In the genomic region with DNA sequence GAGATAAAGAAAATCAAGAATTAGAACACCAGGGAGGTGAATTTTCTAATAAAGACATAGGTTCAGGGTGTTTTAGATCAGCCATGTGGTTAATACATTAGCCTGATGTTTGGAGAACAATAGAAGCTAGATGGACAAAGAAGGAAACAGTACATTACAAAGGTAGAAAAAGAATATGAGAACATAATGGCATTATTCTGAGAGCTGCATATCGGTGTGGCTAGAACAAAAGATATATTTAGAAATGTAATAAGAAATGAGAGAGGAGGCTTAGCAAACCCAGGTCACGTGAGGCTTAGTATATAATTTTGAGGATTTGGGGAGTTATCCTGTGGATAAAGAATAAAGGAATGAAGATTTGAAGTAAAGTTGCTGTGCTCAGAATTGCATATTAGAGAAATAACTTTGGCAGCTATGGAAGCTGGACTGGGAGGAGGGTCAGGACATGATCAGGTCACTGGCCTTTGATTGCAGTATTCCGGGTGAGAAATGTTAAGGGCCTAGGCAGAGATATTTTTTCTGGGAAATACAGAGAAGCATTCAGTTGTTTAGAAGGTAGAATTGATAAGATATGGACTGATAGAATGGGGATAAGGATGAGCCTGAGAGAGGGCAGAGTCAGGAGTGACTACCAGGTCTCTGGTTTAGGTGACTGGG, we compare ENCODE assay signal across 8 cellular contexts.
DNase-seq lines count a peak whose midpoint lies in the region; ATAC-seq and TF ChIP-seq lines count a peak whose summit lies in the region.
"Not testable (repeated sequence)": the region's sequence is repeated elsewhere in the genome, so short reads cannot be mapped to it uniquely, and the experiment has no call there.

No MANE protein-coding gene starts in this region.

- H3K9me3 Mint-ChIP-seq in activated T-helper 17 cell treated with anti-CD3 and anti-CD28 coated beads, Interleukin-2, amount 50 U/mL, for 72 hours, result not testable (repeated sequence)

- H3K27ac Mint-ChIP-seq in activated T-helper 17 cell treated with anti-CD3 and anti-CD28 coated beads, Interleukin-2, amount 50 U/mL, for 72 hours, result peak overlapping the region; percentile 66

- H3K9ac ChIP-seq in duodenal mucosa (ENCODE audit: low read depth in 1 of 2, low read length in 2 of 2); rectal smooth muscle tissue (ENCODE audit: low read length): not testable (repeated sequence)

- H3K4me3 ChIP-seq in HAP-1; duodenal mucosa (ENCODE audit: low read depth in 1 of 2, low read length in 2 of 2); right atrium auricular region; upper lobe of right lung: not testable (repeated sequence)
- H3K4me3 ChIP-seq in muscle layer of duodenum (ENCODE audit: low read depth in 1 of 2, low read length in 2 of 2), result peak overlapping the region in 1 of 2 donors; percentile 41
- peak overlapping the region; percentile 36 for H3K4me3 ChIP-seq in rectal smooth muscle tissue (ENCODE audit: low read length)
- peak overlapping the region in 1 of 4 donors; percentile 46 for H3K4me3 ChIP-seq in stomach

- not testable (repeated sequence) for ATAC-seq in activated T-helper 17 cell treated with anti-CD3 and anti-CD28 coated beads, Interleukin-2, amount 50 U/mL, for 72 hours (replicated peaks); upper lobe of right lung

- H3K4me3 Mint-ChIP-seq in activated T-helper 17 cell treated with anti-CD3 and anti-CD28 coated beads, Interleukin-2, amount 50 U/mL, for 72 hours, result not testable (repeated sequence)

- peak; percentile 25 to 58 for DNase-seq in HAP-1 (ENCODE audit: low spot score in 2 of 2)
- DNase-seq in right atrium auricular region (ENCODE audit: low spot score); stomach; upper lobe of right lung: not testable (repeated sequence)

- WGBS in stomach, 5 donors, result 56 to 89% (median 78%) methylated on average over 3 of the region's 3 CpGs

- not testable (repeated sequence) for TF ChIP-seq CTCF in right atrium auricular region (IDR thresholded peaks at IDR 0.05); stomach (IDR thresholded peaks at IDR 0.05); upper lobe of right lung (IDR thresholded peaks at IDR 0.05)

- H3K27ac ChIP-seq in duodenal mucosa (ENCODE audit: low read depth, low read length) (peak overlapping the region; percentile 18), right atrium auricular region (peak overlapping the region; percentile 56 to 83), muscle layer of duodenum (ENCODE audit: low read length) (peak overlapping the region; percentile 67), rectal smooth muscle tissue (ENCODE audit: low read depth, low read length) (peak overlapping the region; percentile 86), stomach (peak overlapping the region in 4 of 5 donors; percentile 61 to 88 (median 82)), upper lobe of right lung (peak overlapping the region; percentile 13)

- not testable (repeated sequence) for H3K9me3 ChIP-seq in HAP-1; duodenal mucosa (ENCODE audit: control insufficient read depth in 1 of 2, low read length in 2 of 2); right atrium auricular region; muscle layer of duodenum (ENCODE audit: control insufficient read depth in 1 of 2, low read length in 2 of 2); stomach; upper lobe of right lung

- not testable (repeated sequence) for TF ChIP-seq POLR2A in stomach (IDR thresholded peaks at IDR 0.05)

- in situ Hi-C loops in HAP-1 (cut with MboI; ENCODE audit: low sequenced_read_pairs), result not testable (repeated sequence)

- H3K4me1 ChIP-seq in HAP-1 (peaks cover 18% of the 10 kb centered on the region), right atrium auricular region (peaks cover 0 to 75% of the 10 kb centered on the region in 2 donors), stomach (peaks cover 0 to 42% (median 11%) of the 10 kb centered on the region in 4 donors)
- H3K4me1 ChIP-seq in duodenal mucosa (ENCODE audit: control insufficient read depth in 1 of 2, insufficient read depth in 2 of 2, low read length in 2 of 2); muscle layer of duodenum (ENCODE audit: control insufficient read depth in 1 of 2, insufficient read depth in 2 of 2, low read length in 2 of 2); rectal smooth muscle tissue (ENCODE audit: control insufficient read depth, insufficient read depth, low read length); upper lobe of right lung: not testable (repeated sequence)

- H3K4me1 Mint-ChIP-seq in activated T-helper 17 cell treated with anti-CD3 and anti-CD28 coated beads, Interleukin-2, amount 50 U/mL, for 72 hours, result peaks cover 11% of the 10 kb centered on the region

- H3K27me3 ChIP-seq in HAP-1 (ENCODE audit: low read depth); duodenal mucosa (ENCODE audit: control insufficient read depth in 1 of 2, insufficient read depth in 2 of 2, low read length in 2 of 2); right atrium auricular region; muscle layer of duodenum (ENCODE audit: low read depth, low read length); rectal smooth muscle tissue (ENCODE audit: control insufficient read depth, insufficient read depth, low read length); stomach; upper lobe of right lung: not testable (repeated sequence)

- H3K27me3 Mint-ChIP-seq in activated T-helper 17 cell treated with anti-CD3 and anti-CD28 coated beads, Interleukin-2, amount 50 U/mL, for 72 hours, result not testable (repeated sequence)

- H3K36me3 ChIP-seq in HAP-1 (replicated peaks); duodenal mucosa (ENCODE audit: control insufficient read depth in 1 of 2, insufficient read depth in 2 of 2, low read length in 2 of 2); right atrium auricular region; muscle layer of duodenum (ENCODE audit: control insufficient read depth in 1 of 2, insufficient read depth in 2 of 2, low read length in 2 of 2); rectal smooth muscle tissue (ENCODE audit: control insufficient read depth, insufficient read depth, low read length); stomach; upper lobe of right lung: not testable (repeated sequence)

- not testable (repeated sequence) for H3K36me3 Mint-ChIP-seq in activated T-helper 17 cell treated with anti-CD3 and anti-CD28 coated beads, Interleukin-2, amount 50 U/mL, for 72 hours (ENCODE audit: low read depth)

- intact Hi-C loops in stomach (cut with DNase I; ENCODE audit: low total_unique reads); upper lobe of right lung (cut with DNase I): not testable (repeated sequence)

- TF ChIP-seq EP300 in stomach (IDR thresholded peaks at IDR 0.05), result not testable (repeated sequence)

Comparison
In these comparisons a context has a peak if more than half of its experiments do, and no peak if none do; other contexts are left out.
1. H3K27ac ChIP-seq: peak in every context shown above with its lines; median percentile 86 in rectal smooth muscle tissue; 82 in stomach; 70 in right atrium auricular region; 67 in muscle layer of duodenum; 18 in duodenal mucosa; 13 in upper lobe of right lung.